In the genomic region with DNA sequence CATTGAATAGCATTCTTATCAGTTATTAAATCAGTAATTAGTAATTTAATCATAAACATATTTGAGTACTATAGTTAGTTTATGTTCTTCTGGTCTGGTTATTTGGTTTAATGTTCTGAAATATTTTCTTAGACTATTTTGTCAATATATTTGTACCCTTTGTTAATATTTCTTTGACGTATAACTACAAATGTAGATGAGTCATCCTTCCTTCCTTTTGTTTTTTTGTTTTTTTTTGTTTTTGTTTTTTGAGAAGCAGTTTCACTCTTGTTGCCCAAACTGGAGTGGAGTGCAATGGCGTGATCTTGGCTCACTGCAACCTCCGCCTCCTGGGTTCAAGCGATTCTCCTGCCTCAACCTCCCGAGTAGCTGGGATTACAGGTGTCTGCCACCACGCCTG, we compare ENCODE assay signal across 24 cellular contexts.
"Had no signal": no experiment of that assay in that cellular context is flagged by ENCODE, and none has a peak within 500 bp of the region (broad histone marks: within the 10 kb centered on the region; RNA-seq: fewer than 3 reads in every experiment).

No MANE protein-coding gene starts in this region.

- DNase-seq: activated CD4-positive, alpha-beta memory T cell treated with anti-CD3 and anti-CD28 coated beads for 36 hours; activated effector memory CD4-positive, alpha-beta T cell treated with anti-CD3 and anti-CD28 coated beads, Interleukin-2, amount 50 U/mL, for 16 hours; activated naive CD4-positive, alpha-beta T cell treated with anti-CD3 and anti-CD28 coated beads, Interleukin-2, amount 50 U/mL, for 16 hours; anterior cingulate cortex; effector memory CD4-positive, alpha-beta T cell; head of caudate nucleus; lower lobe of right lung; natural killer cell; psoas muscle; stimulated activated CD4-positive, alpha-beta T cell treated with anti-CD3 and anti-CD28 coated beads, Interleukin-12 subunit alpha, Interleukin-12 subunit beta, amount 100 ng/mL, for 4 hours; stimulated activated CD4-positive, alpha-beta T cell treated with anti-CD3 and anti-CD28 coated beads, Interleukin-4, amount 100 ng/mL, for 4 hours; substantia nigra; T-helper 1 cell; T1000; tibial artery had no signal

- ATAC-seq: gastroesophageal sphincter, left lobe of liver, lower lobe of right lung, natural killer cell, psoas muscle, WTC11 had no signal

- H3K27me3 Mint-ChIP-seq: activated CD4-positive, alpha-beta memory T cell treated with anti-CD3 and anti-CD28 coated beads for 36 hours; brain; stimulated activated naive CD8-positive, alpha-beta T cell treated with anti-CD3 and anti-CD28 coated beads, Interleukin-15, Interleukin-2, amounts not matched to agents 100 ng/mL and 50 ng/mL, for 24 hours had no signal

- H3K4me1 Mint-ChIP-seq: brain, mesothelial cell of epicardium, natural killer cell, WTC11 had no signal

- H3K4me3 Mint-ChIP-seq: activated CD4-positive, alpha-beta memory T cell treated with anti-CD3 and anti-CD28 coated beads for 36 hours; brain; mesothelial cell of epicardium; natural killer cell; stimulated activated naive CD8-positive, alpha-beta T cell treated with anti-CD3 and anti-CD28 coated beads, Interleukin-15, Interleukin-2, amounts not matched to agents 100 ng/mL and 50 ng/mL, for 24 hours; WTC11 had no signal

- H3K9me3 ChIP-seq: esophagus muscularis mucosa, gastroesophageal sphincter, lower lobe of right lung, psoas muscle, right atrium auricular region, tibial artery had no signal

- H3K27me3 ChIP-seq: esophagus muscularis mucosa, gastroesophageal sphincter, right atrium auricular region, tibial artery had no signal

- FAIRE-seq: urothelium cell line had no signal

- H3K4me3 ChIP-seq: esophagus muscularis mucosa, gastroesophageal sphincter, lower lobe of right lung, psoas muscle, right atrium auricular region, tibial artery had no signal

- H3K9me3 Mint-ChIP-seq: activated CD4-positive, alpha-beta memory T cell treated with anti-CD3 and anti-CD28 coated beads for 36 hours; brain; mesothelial cell of epicardium; natural killer cell; stimulated activated naive CD8-positive, alpha-beta T cell treated with anti-CD3 and anti-CD28 coated beads, Interleukin-15, Interleukin-2, amounts not matched to agents 100 ng/mL and 50 ng/mL, for 24 hours; WTC11 had no signal

- H3K27ac Mint-ChIP-seq: brain; mesothelial cell of epicardium; stimulated activated naive CD8-positive, alpha-beta T cell treated with anti-CD3 and anti-CD28 coated beads, Interleukin-15, Interleukin-2, amounts not matched to agents 100 ng/mL and 50 ng/mL, for 24 hours; WTC11 had no signal

- H3K4me1 ChIP-seq: esophagus muscularis mucosa, gastroesophageal sphincter, lower lobe of right lung, psoas muscle, right atrium auricular region, tibial artery had no signal

- H3K36me3 Mint-ChIP-seq: natural killer cell had no signal

- H3K27ac ChIP-seq: esophagus muscularis mucosa, gastroesophageal sphincter, lower lobe of right lung, psoas muscle, right atrium auricular region, tibial artery had no signal
